ENCODE assay signal across 12 cellular contexts in the genomic region with DNA sequence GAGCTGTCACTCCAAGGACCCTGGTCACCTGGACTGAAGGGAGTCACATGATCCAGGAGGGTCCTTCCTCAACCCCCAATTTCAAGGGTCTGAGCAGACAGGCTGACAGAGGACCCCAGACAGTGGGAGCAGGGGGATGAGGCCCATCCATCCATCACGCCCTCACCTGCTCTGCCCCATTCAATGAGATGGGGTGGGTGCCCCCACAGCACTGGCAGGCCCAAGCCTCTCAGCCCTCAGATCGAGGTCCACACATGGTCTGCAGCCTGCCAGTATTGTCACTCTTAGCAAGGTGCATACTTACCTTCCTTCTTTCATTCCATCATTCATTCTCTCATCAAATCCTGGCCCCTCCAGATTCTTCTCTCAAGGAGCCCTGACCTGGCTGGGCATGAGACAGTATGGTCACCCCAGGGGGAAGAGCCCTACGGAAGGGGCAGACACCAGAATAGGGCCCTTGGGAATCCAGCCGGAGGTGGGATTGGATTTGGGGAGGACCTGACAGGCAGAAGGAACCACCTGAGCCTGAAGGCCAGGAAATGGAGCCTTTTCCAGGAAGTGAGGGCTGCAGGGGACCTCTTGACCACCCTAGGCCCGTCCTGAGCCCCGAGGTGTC. TPM values are rescaled to one million over a fixed set of nuclear protein-coding genes. Genes with fewer than 3 reads are reported as not detected.
DNase-seq lines count a peak whose midpoint lies in the region; ATAC-seq, FAIRE-seq and TF ChIP-seq lines count a peak whose summit lies in the region.
"Not testable (repeated sequence)": the region's sequence is repeated elsewhere in the genome, so short reads cannot be mapped to it uniquely, and the experiment has no call there.
"Had no signal": no experiment of that assay in that cellular context is flagged by ENCODE, and none has a peak within 500 bp of the region (broad histone marks: within the 10 kb centered on the region; RNA-seq: fewer than 3 reads in every experiment).

No MANE protein-coding gene starts in this region.

- TF ChIP-seq CTCF in neural progenitor cell (IDR thresholded peaks at IDR 0.05), result not testable (repeated sequence)

- peaks cover 15% of the 10 kb centered on the region for H4K20me1 ChIP-seq in neural progenitor cell (ENCODE audit: low read depth)

- not testable (repeated sequence) for H3K36me3 Mint-ChIP-seq in activated CD4-positive, alpha-beta T cell treated with anti-CD3 and anti-CD28 coated beads, Interleukin-2, amount 10 ng/mL, durations not matched to agents 7 days and 5 days (ENCODE audit: low read depth); effector memory CD8-positive, alpha-beta T cell (ENCODE audit: insufficient read depth); immature natural killer cell; neural progenitor cell; stimulated activated effector memory CD8-positive, alpha-beta T cell treated with anti-CD3 and anti-CD28 coated beads, Interleukin-12 subunit alpha, Interleukin-12 subunit beta, amount 100 ng/mL, for 72 hours

- ATAC-seq in effector memory CD8-positive, alpha-beta T cell (replicated peaks); stimulated activated effector memory CD8-positive, alpha-beta T cell treated with anti-CD3 and anti-CD28 coated beads, Interleukin-12 subunit alpha, Interleukin-12 subunit beta, amount 100 ng/mL, for 72 hours: not testable (repeated sequence)

- not testable (repeated sequence) for H3K4me2 ChIP-seq in neural progenitor cell

- H3K27ac Mint-ChIP-seq in activated CD4-positive, alpha-beta T cell treated with anti-CD3 and anti-CD28 coated beads, Interleukin-2, amount 10 ng/mL, durations not matched to agents 7 days and 5 days, result peak overlapping the region; percentile 76
- H3K27ac Mint-ChIP-seq in effector memory CD8-positive, alpha-beta T cell, result peak overlapping the region; percentile 67 to 85
- H3K27ac Mint-ChIP-seq in immature natural killer cell (peak overlapping the region; percentile 31 to 88 (median 81)), neural progenitor cell (peak overlapping the region; percentile 15)
- peak overlapping the region; percentile 30 for H3K27ac Mint-ChIP-seq in stimulated activated effector memory CD8-positive, alpha-beta T cell treated with anti-CD3 and anti-CD28 coated beads, Interleukin-12 subunit alpha, Interleukin-12 subunit beta, amount 100 ng/mL, for 72 hours

- H3K27me3 ChIP-seq in neural progenitor cell, result not testable (repeated sequence)

- not testable (repeated sequence) for DNase-seq in GM18507 (ENCODE audit: extremely low spot score, insufficient read length, low read depth); activated CD4-positive, alpha-beta T cell treated with anti-CD3 and anti-CD28 coated beads, Interleukin-2, amount 10 ng/mL, durations not matched to agents 7 days and 5 days; effector memory CD8-positive, alpha-beta T cell; immature natural killer cell; neural progenitor cell (ENCODE audit: low spot score); stimulated activated effector memory CD8-positive, alpha-beta T cell treated with anti-CD3 and anti-CD28 coated beads, Interleukin-12 subunit alpha, Interleukin-12 subunit beta, amount 100 ng/mL, for 72 hours (ENCODE audit: low spot score in 2 of 2)
- peak; percentile 44 for DNase-seq in activated effector memory CD4-positive, alpha-beta T cell treated with anti-CD3 and anti-CD28 coated beads, Interleukin-2, amount 50 U/mL, for 16 hours

- not testable (repeated sequence) for H3K79me2 ChIP-seq in neural progenitor cell (ENCODE audit: low read depth)

- H3K27ac ChIP-seq in neural progenitor cell, result not testable (repeated sequence)

- CTCF ChIA-PET in activated CD4-positive, alpha-beta T cell treated with anti-CD3 and anti-CD28 coated beads, Interleukin-2, amount 10 ng/mL, durations not matched to agents 7 days and 5 days (lab: Charles Lee), result interaction anchor here (1.4 kb wide), 1 partner anchor 19 kb away, joined by 4 read pairs; no protein-coding TSS in a partner anchor

- H2AFZ ChIP-seq in neural progenitor cell (replicated peaks), result not testable (repeated sequence)

- not testable (repeated sequence) for H3K36me3 ChIP-seq in neural progenitor cell

- POLR2A ChIA-PET in activated CD4-positive, alpha-beta T cell treated with anti-CD3 and anti-CD28 coated beads, Interleukin-2, amount 10 ng/mL, durations not matched to agents 7 days and 5 days (lab: Charles Lee), result not testable (repeated sequence)

- H3K4me1 Mint-ChIP-seq in activated CD4-positive, alpha-beta T cell treated with anti-CD3 and anti-CD28 coated beads, Interleukin-2, amount 10 ng/mL, durations not matched to agents 7 days and 5 days, result peaks cover 23% of the 10 kb centered on the region
- H3K4me1 Mint-ChIP-seq in effector memory CD8-positive, alpha-beta T cell (ENCODE audit: low read depth in 2 of 2), result peaks cover 17 to 21% of the 10 kb centered on the region in 2 donors
- H3K4me1 Mint-ChIP-seq in immature natural killer cell, result peaks cover 50 to 62% of the 10 kb centered on the region in 2 donors
- H3K4me1 Mint-ChIP-seq in neural progenitor cell, result peaks cover 19% of the 10 kb centered on the region
- peaks cover 26% of the 10 kb centered on the region for H3K4me1 Mint-ChIP-seq in stimulated activated effector memory CD8-positive, alpha-beta T cell treated with anti-CD3 and anti-CD28 coated beads, Interleukin-12 subunit alpha, Interleukin-12 subunit beta, amount 100 ng/mL, for 72 hours

- H3K27me3 Mint-ChIP-seq in activated CD4-positive, alpha-beta T cell treated with anti-CD3 and anti-CD28 coated beads, Interleukin-2, amount 10 ng/mL, durations not matched to agents 7 days and 5 days; effector memory CD8-positive, alpha-beta T cell; immature natural killer cell (ENCODE audit: low read depth in 3 of 3); neural progenitor cell (ENCODE audit: insufficient read depth, low read depth): not testable (repeated sequence)

- H3K4me3 ChIP-seq in neural progenitor cell, result not testable (repeated sequence)

- H3F3A ChIP-seq in neural progenitor cell (ENCODE audit: low read depth), result peaks cover 11% of the 10 kb centered on the region

- FAIRE-seq in GM18507 (lab: Jason Lieb, UNC), result peak; percentile 77

- not testable (repeated sequence) for H3K9me3 ChIP-seq in neural progenitor cell (ENCODE audit: low read depth)

- H3K9ac ChIP-seq in neural progenitor cell, result not testable (repeated sequence)

- not testable (repeated sequence) for H3K9me3 Mint-ChIP-seq in activated CD4-positive, alpha-beta T cell treated with anti-CD3 and anti-CD28 coated beads, Interleukin-2, amount 10 ng/mL, durations not matched to agents 7 days and 5 days; effector memory CD8-positive, alpha-beta T cell; immature natural killer cell; neural progenitor cell; stimulated activated effector memory CD8-positive, alpha-beta T cell treated with anti-CD3 and anti-CD28 coated beads, Interleukin-12 subunit alpha, Interleukin-12 subunit beta, amount 100 ng/mL, for 72 hours

- not testable (repeated sequence) for H3K4me3 Mint-ChIP-seq in activated CD4-positive, alpha-beta T cell treated with anti-CD3 and anti-CD28 coated beads, Interleukin-2, amount 10 ng/mL, durations not matched to agents 7 days and 5 days; effector memory CD8-positive, alpha-beta T cell; neural progenitor cell; stimulated activated effector memory CD8-positive, alpha-beta T cell treated with anti-CD3 and anti-CD28 coated beads, Interleukin-12 subunit alpha, Interleukin-12 subunit beta, amount 100 ng/mL, for 72 hours
- H3K4me3 Mint-ChIP-seq in immature natural killer cell, result peak overlapping the region in 2 of 5 donors; percentile 8 to 58

- H3K4me1 ChIP-seq in neural progenitor cell, result not testable (repeated sequence)

RNA-seq across cellular contexts. Expression of gene RGL4, which starts 15.8 kb away (rescaled TPM):
- total RNA-seq in activated CD4-positive, alpha-beta T cell treated with anti-CD3 and anti-CD28 coated beads, Interleukin-2, amount 10 ng/mL, durations not matched to agents 7 days and 5 days, result 10 to 100 TPM; 29.1 to 30.1 TPM
- 10 to 100 TPM; 40.6 to 47.8 (median 42.8) TPM for polyA plus RNA-seq in immature natural killer cell
- not detected in 2 replicates for total RNA-seq in neural progenitor cell (ENCODE audit: low replicate concordance)
- total RNA-seq: A673, H4, IMR-90, Peyer's patch, SJCRH30 had no signal
- polyA plus RNA-seq: IMR-90 had no signal

RNA-seq across cellular contexts. Expression of gene DRICH1, which starts 42.9 kb away (rescaled TPM):
- 1 to 10 TPM; 1.2 to 1.8 TPM for total RNA-seq in activated CD4-positive, alpha-beta T cell treated with anti-CD3 and anti-CD28 coated beads, Interleukin-2, amount 10 ng/mL, durations not matched to agents 7 days and 5 days
- not detected for polyA plus RNA-seq in immature natural killer cell
- total RNA-seq in neural progenitor cell (ENCODE audit: low replicate concordance), result not detected in 2 replicates
- total RNA-seq: H4, IMR-90, SJCRH30 had no signal

Comparison
In these comparisons a context has a peak if more than half of its experiments do, and no peak if none do; other contexts are left out.
1. H3K27ac Mint-ChIP-seq: peak in every context shown above with its lines; median percentile 81 in immature natural killer cell; 76 in activated CD4-positive, alpha-beta T cell treated with anti-CD3 and anti-CD28 coated beads, Interleukin-2, amount 10 ng/mL, durations not matched to agents 7 days and 5 days; 76 in effector memory CD8-positive, alpha-beta T cell; 30 in stimulated activated effector memory CD8-positive, alpha-beta T cell treated with anti-CD3 and anti-CD28 coated beads, Interleukin-12 subunit alpha, Interleukin-12 subunit beta, amount 100 ng/mL, for 72 hours; 15 in neural progenitor cell.
2. RNA of gene RGL4, which starts 15.8 kb away (total RNA-seq): 29.1 to 30.1 TPM in activated CD4-positive, alpha-beta T cell treated with anti-CD3 and anti-CD28 coated beads, Interleukin-2, amount 10 ng/mL, durations not matched to agents 7 days and 5 days; not detected in neural progenitor cell; every median in the first group is over 10 times any median in the second.